1 cellular context compared by ENCODE assay signal in genomic region chr6:41568585-41569384, GRCh38.
A peak's percentile ranks its signal among the peaks of the same experiment; 100 is the strongest.
TF ChIP-seq lines count a peak whose summit lies in the region.

No MANE protein-coding gene starts in this region.

TF ChIP-seq in HepG2, 621 proteins besides CTCF, POLR2A, EP300 and RAD21 (continued from another document and continues in another):
- TF ChIP-seq ZNF276 (CRISPR knock-in tag; IDR thresholded peaks at IDR 0.05; ENCODE audit: low read depth): no peak
- TF ChIP-seq ZKSCAN8 (CRISPR knock-in tag; IDR thresholded peaks at IDR 0.05; ENCODE audit: borderline replicate concordance): peak; percentile 94; the same call in 1 of the 2 replicates
- TF ChIP-seq ZBTB7A (CRISPR knock-in tag; IDR thresholded peaks at IDR 0.05): peak; percentile 94; the same call in 1 of the 2 replicates
- no peak for TF ChIP-seq ZNF780A (CRISPR knock-in tag; IDR thresholded peaks at IDR 0.05)
- no peak for TF ChIP-seq ZNF484 (CRISPR knock-in tag; IDR thresholded peaks at IDR 0.05; ENCODE audit: borderline replicate concordance, low read depth)
- no peak for TF ChIP-seq GMEB2 (CRISPR knock-in tag; IDR thresholded peaks at IDR 0.05; ENCODE audit: low read depth)
- TF ChIP-seq SAP130 (CRISPR knock-in tag; IDR thresholded peaks at IDR 0.05; ENCODE audit: low read depth): peak; percentile 99
- no peak for TF ChIP-seq ZSCAN12 (CRISPR knock-in tag; IDR thresholded peaks at IDR 0.05)
- TF ChIP-seq HDAC2 (CRISPR knock-in tag; IDR thresholded peaks at IDR 0.05): peak; percentile 99
- TF ChIP-seq PHF5A (CRISPR knock-in tag; IDR thresholded peaks at IDR 0.05; ENCODE audit: low read depth, unreplicated experiment): peak; percentile 81
- no peak; the same call in 1 of the 2 replicates for TF ChIP-seq ZNF713 (CRISPR knock-in tag; IDR thresholded peaks at IDR 0.05)
- no peak for TF ChIP-seq ATM (IDR thresholded peaks at IDR 0.05; ENCODE audit: borderline replicate concordance)
- TF ChIP-seq ZNF616 (CRISPR knock-in tag; IDR thresholded peaks at IDR 0.05; ENCODE audit: low read depth): 0 out of 2 replicates have a peak, but pooled peaks have one; percentile 33
- TF ChIP-seq ZNF335 (CRISPR knock-in tag; IDR thresholded peaks at IDR 0.05): peak; percentile 72; the same call in 1 of the 2 replicates
- TF ChIP-seq ZNF687 (CRISPR knock-in tag; IDR thresholded peaks at IDR 0.05): peak; percentile 98
- TF ChIP-seq SUZ12 (IDR thresholded peaks at IDR 0.05; ENCODE audit: low read depth, low read length): no peak
- peak; percentile 56; the same call in 1 of the 2 replicates for TF ChIP-seq RFX3 (CRISPR knock-in tag; IDR thresholded peaks at IDR 0.05)
- TF ChIP-seq ARID2 (CRISPR knock-in tag; IDR thresholded peaks at IDR 0.05; ENCODE audit: borderline replicate concordance): peak; percentile 88; the same call in 1 of the 2 replicates
- TF ChIP-seq ZNF800 (CRISPR knock-in tag; IDR thresholded peaks at IDR 0.05): peak; percentile 91
- peak; percentile 97 for TF ChIP-seq IKZF5 (CRISPR knock-in tag; IDR thresholded peaks at IDR 0.05)
- no peak for TF ChIP-seq ZNF33A (CRISPR knock-in tag; IDR thresholded peaks at IDR 0.05; ENCODE audit: borderline replicate concordance)
- TF ChIP-seq ZNF367 (CRISPR knock-in tag; IDR thresholded peaks at IDR 0.05; ENCODE audit: borderline replicate concordance): no peak
- TF ChIP-seq ZNF138 (CRISPR knock-in tag; IDR thresholded peaks at IDR 0.05; ENCODE audit: low read depth): no peak
- TF ChIP-seq ZNF512 (CRISPR knock-in tag; IDR thresholded peaks at IDR 0.05): no peak
- no peak for TF ChIP-seq ZFP41 (CRISPR knock-in tag; IDR thresholded peaks at IDR 0.05; ENCODE audit: borderline replicate concordance)
- TF ChIP-seq MLLT10 (CRISPR knock-in tag; IDR thresholded peaks at IDR 0.05): no peak
- no peak for TF ChIP-seq PLRG1 (conservative IDR thresholded peaks at IDR 0.05)
- TF ChIP-seq ZNF343 (CRISPR knock-in tag; IDR thresholded peaks at IDR 0.05): no peak
- TF ChIP-seq MEF2D (CRISPR knock-in tag; IDR thresholded peaks at IDR 0.05): peak; percentile 88
- TF ChIP-seq ZNF839 (CRISPR knock-in tag; IDR thresholded peaks at IDR 0.05; ENCODE audit: borderline replicate concordance): no peak
- TF ChIP-seq ZSCAN9 (CRISPR knock-in tag; IDR thresholded peaks at IDR 0.05; ENCODE audit: borderline replicate concordance): peak; percentile 80; the same call in 1 of the 2 replicates
- TF ChIP-seq MIER3 (CRISPR knock-in tag; IDR thresholded peaks at IDR 0.05; ENCODE audit: borderline replicate concordance): peak; percentile 95
- TF ChIP-seq HOXA5 (CRISPR knock-in tag; IDR thresholded peaks at IDR 0.05): peak; percentile 89; the same call in 1 of the 2 replicates
- no peak for TF ChIP-seq ZNF24 (IDR thresholded peaks at IDR 0.05)
- TF ChIP-seq ZMAT5 (CRISPR knock-in tag; IDR thresholded peaks at IDR 0.05; ENCODE audit: borderline replicate concordance, low read depth): no peak
- TF ChIP-seq ESRRA (CRISPR knock-in tag; IDR thresholded peaks at IDR 0.05; ENCODE audit: low read depth): peak; percentile 88
- TF ChIP-seq POGZ (CRISPR knock-in tag; IDR thresholded peaks at IDR 0.05): peak; percentile 87
- peak; percentile 96 for TF ChIP-seq BORCS8-MEF2B (CRISPR knock-in tag; IDR thresholded peaks at IDR 0.05)
- TF ChIP-seq PHF20 (CRISPR knock-in tag; IDR thresholded peaks at IDR 0.05): no peak; the same call in 1 of the 2 replicates
- TF ChIP-seq ZKSCAN1 (IDR thresholded peaks at IDR 0.05; ENCODE audit: low read length): no peak
- peak; percentile 86 for TF ChIP-seq PPARG (CRISPR knock-in tag; conservative IDR thresholded peaks at IDR 0.05)
- no peak for TF ChIP-seq ZNF18 (CRISPR knock-in tag; IDR thresholded peaks at IDR 0.05; ENCODE audit: insufficient replicate concordance)
- TF ChIP-seq GATAD2A (CRISPR knock-in tag; IDR thresholded peaks at IDR 0.05): peak; percentile 96
- TF ChIP-seq BCL6 (CRISPR knock-in tag; IDR thresholded peaks at IDR 0.05): peak; percentile 89
- TF ChIP-seq SRF (IDR thresholded peaks at IDR 0.05; ENCODE audit: low read depth, low read length): no peak; the same call in 1 of the 2 replicates
- 0 out of 2 replicates have a peak, but pooled peaks have one; percentile 10 for TF ChIP-seq ZBTB2 (CRISPR knock-in tag; IDR thresholded peaks at IDR 0.05; ENCODE audit: low read depth)
- TF ChIP-seq REXO4 (CRISPR knock-in tag; IDR thresholded peaks at IDR 0.05; ENCODE audit: borderline replicate concordance): no peak
- no peak for TF ChIP-seq FLYWCH1 (CRISPR knock-in tag; IDR thresholded peaks at IDR 0.05)
- TF ChIP-seq ATAD3A (CRISPR knock-in tag; IDR thresholded peaks at IDR 0.05): no peak
- peak; percentile 89 for TF ChIP-seq ELF3 (CRISPR knock-in tag; IDR thresholded peaks at IDR 0.05)
- TF ChIP-seq RFXAP (CRISPR knock-in tag; IDR thresholded peaks at IDR 0.05; ENCODE audit: borderline replicate concordance): peak; percentile 92
- peak; percentile 91; the same call in 1 of the 2 replicates for TF ChIP-seq ZFP1 (CRISPR knock-in tag; IDR thresholded peaks at IDR 0.05)
- peak; percentile 77 to 90 for TF ChIP-seq NR2F1 (CRISPR knock-in tag; IDR thresholded peaks at IDR 0.05)
- TF ChIP-seq TERF1 (CRISPR knock-in tag; IDR thresholded peaks at IDR 0.05): 0 out of 2 replicates have a peak, but pooled peaks have one; percentile 42
- TF ChIP-seq ZNF570 (CRISPR knock-in tag; IDR thresholded peaks at IDR 0.05; ENCODE audit: borderline replicate concordance): no peak
